In genomic region chr16:11685844-11686618, GRCh38 we compare ENCODE assay signal across 19 cellular contexts. TPM values are rescaled to one million over a fixed set of nuclear protein-coding genes. Genes with fewer than 3 reads are reported as not detected.
DNase-seq lines count a peak whose midpoint lies in the region; ATAC-seq, FAIRE-seq and TF ChIP-seq lines count a peak whose summit lies in the region.
"Had no signal": no experiment of that assay in that cellular context is flagged by ENCODE, and none has a peak within 500 bp of the region (broad histone marks: within the 10 kb centered on the region; RNA-seq: fewer than 3 reads in every experiment).

No MANE protein-coding gene starts in this region.

- no peaks in the 10 kb centered on the region for H3K9me3 Mint-ChIP-seq in dendritic cell treated with granulocyte-macrophage colony-stimulating factor and Interleukin-4, amounts not matched to agents 40 ng/mL and 50 ng/mL, for 4 days
- H3K9me3 Mint-ChIP-seq: activated naive CD8-positive, alpha-beta T cell treated with anti-CD3 and anti-CD28 coated beads, Interleukin-2, amount 10 ng/mL, durations not matched to agents 7 days and 5 days; natural killer cell treated with Interleukin-12 subunit alpha and Interleukin-12 subunit beta and Interleukin-15 and Interleukin-18, amount 100 ng/mL, for 72 hours had no signal

- no peak overlapping the region for H3K4me3 Mint-ChIP-seq in dendritic cell treated with granulocyte-macrophage colony-stimulating factor and Interleukin-4, amounts not matched to agents 40 ng/mL and 50 ng/mL, for 4 days
- H3K4me3 Mint-ChIP-seq: activated naive CD8-positive, alpha-beta T cell treated with anti-CD3 and anti-CD28 coated beads, Interleukin-2, amount 10 ng/mL, durations not matched to agents 7 days and 5 days; natural killer cell treated with Interleukin-12 subunit alpha and Interleukin-12 subunit beta and Interleukin-15 and Interleukin-18, amount 100 ng/mL, for 72 hours had no signal

- H3K4me1 ChIP-seq in DOHH2 (ENCODE audit: control insufficient read depth, low read length), result peaks cover 100% of the 10 kb centered on the region

- no peaks in the 10 kb centered on the region for H3K9me2 ChIP-seq in DOHH2 (replicated peaks; ENCODE audit: control insufficient read depth, low read length)

- peaks cover 69% of the 10 kb centered on the region for H3F3A ChIP-seq in DOHH2 (ENCODE audit: control insufficient read depth, insufficient read depth)

- H3K9me3 ChIP-seq in DOHH2 (ENCODE audit: control insufficient read depth, insufficient read depth, low read length) (no peaks in the 10 kb centered on the region), MG63 (no peaks in the 10 kb centered on the region)

- peak overlapping the region; percentile 91 for H3K27ac ChIP-seq in DOHH2 (ENCODE audit: low read depth, low read length)
- H3K27ac ChIP-seq: foreskin keratinocyte had no signal

- no peaks in the 10 kb centered on the region for H4K20me1 ChIP-seq in DOHH2 (ENCODE audit: control insufficient read depth, insufficient read depth, low read depth, low read length)

- peaks cover 68% of the 10 kb centered on the region for H3K4me1 Mint-ChIP-seq in dendritic cell treated with granulocyte-macrophage colony-stimulating factor and Interleukin-4, amounts not matched to agents 40 ng/mL and 50 ng/mL, for 4 days (ENCODE audit: low read depth)

- DNase-seq in MG63 (peak; percentile 41), renal cortical epithelial cell (ENCODE audit: low read depth) (peak; percentile 13), frontal cortex (ENCODE audit: low spot score in 2 of 2) (no peak), NOMO-1 treated with dmso at 0.1 percent for 144 hours (lab: John Stamatoyannopoulos, UW; ENCODE audit: unreplicated experiment) (no peak)
- no peak for DNase-seq in stimulated activated CD8-positive, alpha-beta memory T cell treated with anti-CD3 and anti-CD28 coated beads, Interleukin-4, amount 100 ng/mL, for 48 hours
- DNase-seq: activated naive CD8-positive, alpha-beta T cell treated with anti-CD3 and anti-CD28 coated beads, Interleukin-2, amount 10 ng/mL, durations not matched to agents 7 days and 5 days; activated T-cell treated with anti-CD3 and anti-CD28 coated beads, Interleukin-2, amount 50 U/mL, for 48 hours; AML-193; caudate nucleus; foreskin keratinocyte; H7; NCI-H1930; NCI-H510A; SIG-M5 had no signal

- H3K36me3 Mint-ChIP-seq in dendritic cell treated with granulocyte-macrophage colony-stimulating factor and Interleukin-4, amounts not matched to agents 40 ng/mL and 50 ng/mL, for 4 days (ENCODE audit: low read depth), result peaks cover 82% of the 10 kb centered on the region

- intact Hi-C loops in dendritic cell treated with granulocyte-macrophage colony-stimulating factor and Interleukin-4, amounts not matched to agents 40 ng/mL and 50 ng/mL, for 4 days (cut with micrococcal nuclease), result no loop called here

- H3K36me3 ChIP-seq in DOHH2 (ENCODE audit: control insufficient read depth, low read length) (peaks cover 74% of the 10 kb centered on the region), MG63 (peaks cover 83% of the 10 kb centered on the region)

- no peak for ATAC-seq in HG03175 (IDR thresholded peaks at IDR 0.05; ENCODE audit: unreplicated experiment)
- ATAC-seq: foreskin keratinocyte; natural killer cell treated with Interleukin-12 subunit alpha and Interleukin-12 subunit beta and Interleukin-15 and Interleukin-18, amount 100 ng/mL, for 72 hours had no signal

- H3K27me3 Mint-ChIP-seq in dendritic cell treated with granulocyte-macrophage colony-stimulating factor and Interleukin-4, amounts not matched to agents 40 ng/mL and 50 ng/mL, for 4 days, result no peaks in the 10 kb centered on the region
- H3K27me3 Mint-ChIP-seq: activated naive CD8-positive, alpha-beta T cell treated with anti-CD3 and anti-CD28 coated beads, Interleukin-2, amount 10 ng/mL, durations not matched to agents 7 days and 5 days; natural killer cell treated with Interleukin-12 subunit alpha and Interleukin-12 subunit beta and Interleukin-15 and Interleukin-18, amount 100 ng/mL, for 72 hours had no signal

- H3K27ac Mint-ChIP-seq in dendritic cell treated with granulocyte-macrophage colony-stimulating factor and Interleukin-4, amounts not matched to agents 40 ng/mL and 50 ng/mL, for 4 days, result peak overlapping the region; percentile 32
- H3K27ac Mint-ChIP-seq: activated naive CD8-positive, alpha-beta T cell treated with anti-CD3 and anti-CD28 coated beads, Interleukin-2, amount 10 ng/mL, durations not matched to agents 7 days and 5 days had no signal

- no peaks in the 10 kb centered on the region for H3K27me3 ChIP-seq in DOHH2 (ENCODE audit: control insufficient read depth, low read length)
- H3K27me3 ChIP-seq in MG63, result no peaks in the 10 kb centered on the region
- H3K27me3 ChIP-seq: foreskin keratinocyte had no signal

- no peak for TF ChIP-seq CTCF in DOHH2 (IDR thresholded peaks at IDR 0.05; ENCODE audit: low read depth, low read length, poor library complexity, severe bottlenecking)

- FAIRE-seq in frontal cortex (lab: Jason Lieb, UNC), result no peak

- peaks cover 38% of the 10 kb centered on the region for H3K79me2 ChIP-seq in DOHH2 (ENCODE audit: control insufficient read depth, low read length)

- peak overlapping the region; percentile 83 for H3K4me2 ChIP-seq in DOHH2 (ENCODE audit: low read length)

- H3K4me3 ChIP-seq in DOHH2 (ENCODE audit: low read length) (peak overlapping the region; percentile 68), MG63 (no peak overlapping the region)
- H3K4me3 ChIP-seq: lung had no signal

RNA-seq across cellular contexts. Expression of gene SNN, which starts 17.8 kb away (rescaled TPM):
- total RNA-seq in MG63 (2014; rRNA removed; shearing (Covaris generic); ENCODE audit: low replicate concordance), result 11.8 and 18.8 TPM in 2 replicates
- total RNA-seq in renal cortical epithelial cell, result 25.4 and 50.7 TPM in 2 replicates
- 154 TPM for total RNA-seq in frontal cortex

RNA-seq across cellular contexts. Expression of gene TXNDC11, which starts 56.6 kb away (rescaled TPM):
- 41.0 and 47.2 TPM in 2 replicates for total RNA-seq in MG63 (2014; rRNA removed; shearing (Covaris generic); ENCODE audit: low replicate concordance)
- total RNA-seq in renal cortical epithelial cell (38.3 and 47.9 TPM in 2 replicates), frontal cortex (8.6 TPM)

Comparison
In these comparisons a context has a peak if more than half of its experiments do, and no peak if none do; other contexts are left out.
1. DNase-seq: peak in MG63 (single experiment) and renal cortical epithelial cell (single experiment); none in frontal cortex (0 of 2), NOMO-1 treated with dmso at 0.1 percent for 144 hours (single experiment) and stimulated activated CD8-positive, alpha-beta memory T cell treated with anti-CD3 and anti-CD28 coated beads, Interleukin-4, amount 100 ng/mL, for 48 hours (single experiment).